ENCODE assay signal across 13 cellular contexts in the genomic region with DNA sequence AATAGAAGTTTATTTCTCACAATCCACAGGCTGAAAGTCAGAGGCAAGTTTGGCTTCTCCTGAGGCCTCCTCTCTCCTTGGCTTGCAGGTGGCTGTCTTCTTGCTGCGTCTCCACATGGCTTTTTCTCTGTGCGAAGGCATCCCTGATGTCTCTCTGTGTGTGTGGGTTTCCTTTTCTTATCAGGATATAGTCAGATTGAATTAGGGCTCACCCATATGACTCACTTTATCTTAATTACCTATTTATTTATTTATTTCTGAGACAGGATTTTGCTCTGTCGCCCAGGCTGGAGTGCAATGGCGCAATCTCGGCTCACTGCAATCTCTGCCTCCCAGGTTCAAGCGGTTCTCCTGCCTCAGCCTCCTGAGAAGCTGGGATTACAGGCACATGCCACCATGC. TPM values are rescaled to one million over a fixed set of nuclear protein-coding genes. Genes with fewer than 3 reads are reported as not detected.
DNase-seq lines count a peak whose midpoint lies in the region; ATAC-seq, FAIRE-seq and TF ChIP-seq lines count a peak whose summit lies in the region.
"Not testable (repeated sequence)": the region's sequence is repeated elsewhere in the genome, so short reads cannot be mapped to it uniquely, and the experiment has no call there.
"Had no signal": no experiment of that assay in that cellular context is flagged by ENCODE, and none has a peak within 500 bp of the region (broad histone marks: within the 10 kb centered on the region; RNA-seq: fewer than 3 reads in every experiment).

No MANE protein-coding gene starts in this region.

- intact Hi-C loops in HCT116 (cut with micrococcal nuclease) = not testable (repeated sequence)

- H3K9me2 ChIP-seq in HCT116 (ENCODE audit: insufficient read depth); Loucy (replicated peaks; ENCODE audit: low read depth, low read length); OCI-LY1 (ENCODE audit: low read depth, low read length): not testable (repeated sequence)

- H3K79me2 ChIP-seq in HCT116 (ENCODE audit: insufficient read depth, low read length); Loucy (ENCODE audit: insufficient read depth, low read length); OCI-LY1 (ENCODE audit: insufficient read depth, low read length): not testable (repeated sequence)

- H4K20me1 ChIP-seq in HCT116 (ENCODE audit: insufficient read depth); Loucy (ENCODE audit: insufficient read depth, low read length, poor library complexity, severe bottlenecking); OCI-LY1 (ENCODE audit: insufficient read depth, low read length): not testable (repeated sequence)

- H3K9ac ChIP-seq in HCT116 (ENCODE audit: low read length); Loucy (ENCODE audit: low read depth, low read length, poor library complexity, severe bottlenecking); OCI-LY1 (ENCODE audit: low read length): not testable (repeated sequence)

- H3K4me3 ChIP-seq in HCT116 (replicated peaks in 1 of 2; ENCODE audit: low read depth in 1 of 2, low read length in 2 of 2); Loucy (ENCODE audit: low read length, poor library complexity, severe bottlenecking); OCI-LY1 (ENCODE audit: low read depth, low read length, poor library complexity, severe bottlenecking); small intestine (ENCODE audit: low read depth in 1 of 2, low read length in 2 of 2): not testable (repeated sequence)

- CTCF ChIA-PET in HCT116 (lab: Charles Lee) = not testable (repeated sequence)

- TF ChIP-seq RAD21 in HCT116 (IDR thresholded peaks at IDR 0.05; ENCODE audit: low read depth) = not testable (repeated sequence)

- H2AFZ ChIP-seq in HCT116 (ENCODE audit: low read depth, low read length, poor library complexity, severe bottlenecking) (peak overlapping the region; percentile 65), OCI-LY1 (ENCODE audit: low read length) (0 out of 2 replicates have a peak overlapping the region, but pooled peaks have one; percentile 88)
- not testable (repeated sequence) for H2AFZ ChIP-seq in Loucy (ENCODE audit: low read length)

- not testable (repeated sequence) for H3K36me3 ChIP-seq in HCT116 (ENCODE audit: control insufficient read depth in 1 of 2, insufficient read depth in 2 of 2, low read length in 2 of 2); Loucy (ENCODE audit: insufficient read depth, low read length); OCI-LY1 (ENCODE audit: insufficient read depth, low read length); small intestine (ENCODE audit: control insufficient read depth in 2 of 2, insufficient read depth in 2 of 2, low read length in 2 of 2)

- H3K9me3 ChIP-seq in HCT116 (ENCODE audit: control insufficient read depth in 1 of 2, insufficient read depth in 1 of 2, low read depth in 1 of 2, low read length in 2 of 2); Loucy (ENCODE audit: insufficient read depth, low read depth, low read length); OCI-LY1 (ENCODE audit: low read length); small intestine (ENCODE audit: control insufficient read depth, low read depth): not testable (repeated sequence)

- not testable (repeated sequence) for BruUV-seq in HCT116 (replicated peaks; lab: Mats Ljungman, UMichigan)

- H3K4me1 ChIP-seq in HCT116 (ENCODE audit: control insufficient read depth in 1 of 2, insufficient read depth in 2 of 2, low read length in 2 of 2) (peaks cover 0 to 10% of the 10 kb centered on the region in 2 experiments; a peak in 2 of 4 replicates), Loucy (ENCODE audit: insufficient read depth, low read length, poor library complexity, severe bottlenecking) (peaks cover 29% of the 10 kb centered on the region), OCI-LY1 (ENCODE audit: insufficient read depth, low read length, severe bottlenecking) (peaks cover 11% of the 10 kb centered on the region)
- not testable (repeated sequence) for H3K4me1 ChIP-seq in small intestine (ENCODE audit: control insufficient read depth in 2 of 2, insufficient read depth in 1 of 2, low read depth in 1 of 2, low read length in 1 of 2)

- DNase-seq in Caki2 (ENCODE audit: low read depth) (peak; percentile 6), RPMI7951 (ENCODE audit: low read depth) (peak; percentile 43), SW480 (ENCODE audit: low spot score) (peak; percentile 55), small intestine (peak; percentile 8)
- not testable (repeated sequence) for DNase-seq in HCT116 (ENCODE audit: low read depth, low spot score)

- POLR2A ChIA-PET in HCT116 (lab: Charles Lee) = not testable (repeated sequence)

- RAD21 ChIA-PET in HCT116 (lab: Charles Lee; ENCODE audit: low non-redundant PET in 1 of 2, low total read pairs in 2 of 2, uncharacterized antibody in 2 of 2, unreplicated experiment in 2 of 2) = not testable (repeated sequence)

- not testable (repeated sequence) for H3K27me3 ChIP-seq in HCT116 (ENCODE audit: insufficient read depth, low read length); Loucy (ENCODE audit: insufficient read depth, low read length, poor library complexity, severe bottlenecking); OCI-LY1 (ENCODE audit: insufficient read depth, low read length); small intestine (ENCODE audit: control insufficient read depth in 2 of 2, insufficient read depth in 2 of 2, low read length in 2 of 2)

- TF ChIP-seq POLR2A in HCT116 (IDR thresholded peaks at IDR 0.05; ENCODE audit: borderline replicate concordance, extremely low read depth, insufficient read depth, insufficient read length) = not testable (repeated sequence)

- not testable (repeated sequence) for H3F3A ChIP-seq in Loucy (ENCODE audit: low read depth); OCI-LY1 (ENCODE audit: insufficient read depth, low read length)

- ATAC-seq in GM19463 (IDR thresholded peaks at IDR 0.05; ENCODE audit: unreplicated experiment) = peak; percentile 4
- ATAC-seq in HCT116 = not testable (repeated sequence)

- not testable (repeated sequence) for FAIRE-seq in small intestine (lab: Jason Lieb, UNC)

- in situ Hi-C loops in Caki2 (cut with HindIII; ENCODE audit: low pct_unique_long_range_greater_than_20kb, low sequenced_read_pairs) = not testable (repeated sequence)

- 28 to 81% (median 70%) methylated on average over 6 of the region's 6 CpGs for WGBS in small intestine, 3 donors

- not testable (repeated sequence) for TF ChIP-seq CTCF in HCT116 (IDR thresholded peaks at IDR 0.05 in 2 of 3, conservative IDR thresholded peaks at IDR 0.05 in 1 of 3; ENCODE audit: borderline replicate concordance in 1 of 3, insufficient read depth in 1 of 3, low read depth in 2 of 3, low read length in 2 of 3); Loucy (conservative IDR thresholded peaks at IDR 0.05; ENCODE audit: low read length); OCI-LY1 (IDR thresholded peaks at IDR 0.05; ENCODE audit: low read length)

- H3K27ac ChIP-seq in HCT116 (ENCODE audit: low read depth, low read length); OCI-LY1 (ENCODE audit: low read depth, low read length, poor library complexity, severe bottlenecking); small intestine (ENCODE audit: low read depth in 1 of 2, low read length in 1 of 2): not testable (repeated sequence)

- H3K4me2 ChIP-seq in HCT116 (ENCODE audit: low read length) = peak overlapping the region; percentile 31; the same call in 1 of the 2 replicates
- peak overlapping the region; percentile 48 for H3K4me2 ChIP-seq in Loucy (ENCODE audit: low read depth, low read length, poor library complexity, severe bottlenecking)
- not testable (repeated sequence) for H3K4me2 ChIP-seq in OCI-LY1 (ENCODE audit: low read length)

RNA-seq across cellular contexts. Expression of a gene that starts 30.7 kb away (rescaled TPM):
- total RNA-seq in Caki2 (2014; rRNA removed; shearing (Covaris generic); ENCODE audit: low replicate concordance) = not detected in 2 replicates
- total RNA-seq in HCT116 (2021; ENCODE audit: unreplicated experiment) = not detected
- not detected in 2 replicates for polyA plus RNA-seq in HCT116 (2012)
- total RNA-seq in RPMI7951 (2014; rRNA removed; shearing (Covaris generic)) = not detected in 2 replicates
- polyA plus RNA-seq in small intestine = not detected
- total RNA-seq: B cell; Calu3; CD4-positive, alpha-beta T cell; CD8-positive, alpha-beta memory T cell had no signal
- polyA plus RNA-seq: AG04450; CD8-positive, alpha-beta memory T cell had no signal

RNA-seq across cellular contexts. Expression of a gene that starts 50.4 kb away (rescaled TPM):
- total RNA-seq in Caki2 (2014; rRNA removed; shearing (Covaris generic); ENCODE audit: low replicate concordance) = 8.4 and 8.7 TPM in 2 replicates
- total RNA-seq in HCT116 (2021; ENCODE audit: unreplicated experiment) = 17.6 TPM
- polyA plus RNA-seq in HCT116 (2012) = 6.0 and 6.6 TPM in 2 replicates
- 13.0 and 15.7 TPM in 2 replicates for total RNA-seq in RPMI7951 (2014; rRNA removed; shearing (Covaris generic))
- polyA plus RNA-seq in small intestine = 10 to 100 TPM; 11.7 to 38.4 (median 27.7) TPM
